In genomic region chr6:3424185-3424927, GRCh38 we compare ENCODE assay signal across 15 cellular contexts.
"Had no signal": no experiment of that assay in that cellular context is flagged by ENCODE, and none has a peak within 500 bp of the region (broad histone marks: within the 10 kb centered on the region; RNA-seq: fewer than 3 reads in every experiment).

No MANE protein-coding gene starts in this region.

- ATAC-seq: effector memory CD8-positive, alpha-beta T cell; left lobe of liver; naive thymus-derived CD8-positive, alpha-beta T cell; stimulated activated memory B cell treated with anti-CD40 and anti-IgM and Interleukin-4, amounts not matched to agents 10 μg/mL and 1 μg/mL and 100 μg/mL, for 72 hours had no signal

- H3K27ac ChIP-seq: epithelial cell of prostate had no signal

- DNase-seq: activated CD4-positive, alpha-beta T cell treated with anti-CD3 and anti-CD28 coated beads, Interleukin-2, amount 10 ng/mL, durations not matched to agents 7 days and 5 days; activated CD8-positive, alpha-beta memory T cell treated with anti-CD3 and anti-CD28 coated beads, Interleukin-2, amount 50 U/mL, for 48 hours; activated naive CD8-positive, alpha-beta T cell treated with anti-CD3 and anti-CD28 coated beads for 36 hours; amygdala; cerebellar nuclear complex; dermis blood vessel endothelial cell; effector memory CD8-positive, alpha-beta T cell; islet precursor cell; mammary epithelial cell; naive thymus-derived CD8-positive, alpha-beta T cell; occipital lobe; stimulated activated CD4-positive, alpha-beta T cell treated with anti-CD3 and anti-CD28 coated beads, Interleukin-2, amount 100 ng/mL, for 48 hours had no signal
